8 cellular contexts compared by ENCODE assay signal in the genomic region with DNA sequence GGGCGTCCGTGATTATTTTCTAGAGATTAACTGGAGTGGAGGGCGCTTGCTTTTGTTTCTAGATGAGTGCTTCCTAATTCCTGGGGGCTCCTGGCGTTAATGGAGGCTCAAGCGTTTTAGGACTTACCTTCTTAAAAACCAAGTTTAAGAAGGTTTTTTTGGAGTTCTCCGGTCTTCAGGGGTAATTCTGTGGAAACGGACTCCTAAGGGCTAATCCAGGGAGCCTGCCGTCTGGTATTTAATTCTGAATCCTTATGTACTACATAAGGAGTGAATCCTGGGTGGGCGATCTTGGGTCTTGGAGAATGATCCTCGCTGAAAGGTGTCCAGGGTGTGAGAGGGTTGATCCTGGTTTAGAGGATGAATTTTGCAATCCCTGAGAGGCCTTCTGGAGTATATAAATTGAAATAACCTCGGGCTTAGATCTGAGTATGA. TPM values are rescaled to one million over a fixed set of nuclear protein-coding genes. Genes with fewer than 3 reads are reported as not detected.
DNase-seq lines count a peak whose midpoint lies in the region; ATAC-seq and TF ChIP-seq lines count a peak whose summit lies in the region.

No MANE protein-coding gene starts in this region.

- H3K4me3 ChIP-seq in BLaER1 (peak overlapping the region; percentile 83), NT2/D1 (ENCODE audit: insufficient read length, low read depth) (peak overlapping the region; percentile 86)

- H3K9me3 ChIP-seq in BLaER1, result no peaks in the 10 kb centered on the region
- no peaks in the 10 kb centered on the region for H3K9me3 ChIP-seq in NT2/D1 (ENCODE audit: insufficient read depth, low read length)

- peak overlapping the region; percentile 99 to 100 for H3K27ac Mint-ChIP-seq in effector memory CD8-positive, alpha-beta T cell
- H3K27ac Mint-ChIP-seq in neural crest cell (ENCODE audit: unreplicated experiment), result peak overlapping the region; percentile 98

- H3K4me1 ChIP-seq in BLaER1 (peaks cover 65% of the 10 kb centered on the region), NT2/D1 (ENCODE audit: insufficient read depth, insufficient read length) (peaks cover 4% of the 10 kb centered on the region)

- no peak for TF ChIP-seq CTCF in neural crest cell (conservative IDR thresholded peaks at IDR 0.05)

- peak overlapping the region; percentile 99 for H3K9ac ChIP-seq in BLaER1
- H3K9ac ChIP-seq in NT2/D1 (ENCODE audit: insufficient read length, low read depth), result peak overlapping the region; percentile 97

- H3K4me2 ChIP-seq in BLaER1, result peak overlapping the region; percentile 97

- peaks cover 54% of the 10 kb centered on the region for H4K20me1 ChIP-seq in BLaER1

- peaks cover 100% of the 10 kb centered on the region for H3K36me3 Mint-ChIP-seq in effector memory CD8-positive, alpha-beta T cell (ENCODE audit: insufficient read depth)
- H3K36me3 Mint-ChIP-seq in neural crest cell (ENCODE audit: low read depth), result peaks cover 34% of the 10 kb centered on the region

- peak overlapping the region; percentile 99 for H3K27ac ChIP-seq in BLaER1

- H3K27me3 ChIP-seq in BLaER1 (no peaks in the 10 kb centered on the region), NT2/D1 (ENCODE audit: insufficient read depth, insufficient read length) (no peaks in the 10 kb centered on the region)

- no peaks in the 10 kb centered on the region for H3K9me3 Mint-ChIP-seq in effector memory CD8-positive, alpha-beta T cell
- H3K9me3 Mint-ChIP-seq in neural crest cell, result no peaks in the 10 kb centered on the region

- DNase-seq in NT2/D1 (ENCODE audit: low read depth, low spot score) (no peak), neural crest cell (ENCODE audit: low read depth, low spot score) (no peak), germinal center (ENCODE audit: low spot score) (no peak), NCI-H146 (lab: John Stamatoyannopoulos, UW) (no peak), islet precursor cell (no peak)
- peak in 1 of 3 experiments; percentile 14 for DNase-seq in effector memory CD8-positive, alpha-beta T cell
- no peak for DNase-seq in stimulated activated CD4-positive, alpha-beta T cell treated with anti-CD3 and anti-CD28 coated beads, Interleukin-2, amount 100 ng/mL, for 24 hours

- H3K4me3 Mint-ChIP-seq in effector memory CD8-positive, alpha-beta T cell, result peak overlapping the region; percentile 99 to 100
- peak overlapping the region; percentile 96 for H3K4me3 Mint-ChIP-seq in neural crest cell

- no peak for ATAC-seq in effector memory CD8-positive, alpha-beta T cell (replicated peaks)

- no peaks in the 10 kb centered on the region for H3K27me3 Mint-ChIP-seq in effector memory CD8-positive, alpha-beta T cell
- H3K27me3 Mint-ChIP-seq in neural crest cell (ENCODE audit: low read depth), result peaks cover 15% of the 10 kb centered on the region

- H3K4me1 Mint-ChIP-seq in effector memory CD8-positive, alpha-beta T cell (ENCODE audit: low read depth in 2 of 2), result peaks cover 51 to 58% of the 10 kb centered on the region in 2 donors
- H3K4me1 Mint-ChIP-seq in neural crest cell, result peaks cover 45% of the 10 kb centered on the region

- peaks cover 52% of the 10 kb centered on the region for H3K36me3 ChIP-seq in BLaER1
- H3K36me3 ChIP-seq in NT2/D1 (ENCODE audit: insufficient read depth, insufficient read length, low read length), result peaks cover 53% of the 10 kb centered on the region

RNA-seq across cellular contexts. Expression of gene RPS11, which starts 0.4 kb away (rescaled TPM):
- 2,365 and 2,591 TPM in 2 replicates for total RNA-seq in neural crest cell

RNA-seq across cellular contexts. Expression of gene RPL13A, which starts 9.2 kb away (rescaled TPM):
- total RNA-seq in neural crest cell, result 2,983 and 3,026 TPM in 2 replicates

RNA-seq across cellular contexts. Expression of gene FCGRT, which starts 15.9 kb away (rescaled TPM):
- total RNA-seq in neural crest cell, result 24.9 and 27.5 TPM in 2 replicates

RNA-seq across cellular contexts. Expression of gene FLT3LG, which starts 22.6 kb away (rescaled TPM):
- 0.89 and 1.0 TPM in 2 replicates for total RNA-seq in neural crest cell

RNA-seq across cellular contexts. Expression of gene RCN3, which starts 31.2 kb away (rescaled TPM):
- total RNA-seq in neural crest cell, result 7.7 and 8.8 TPM in 2 replicates
